ENCODE assay signal across 11 cellular contexts in genomic region chr6:10531513-10531912, GRCh38. TPM values are rescaled to one million over a fixed set of nuclear protein-coding genes. Genes with fewer than 3 reads are reported as not detected.
A peak's percentile ranks its signal among the peaks of the same experiment; 100 is the strongest.
DNase-seq lines count a peak whose midpoint lies in the region; ATAC-seq, FAIRE-seq and TF ChIP-seq lines count a peak whose summit lies in the region.
"Had no signal": no experiment of that assay in that cellular context is flagged by ENCODE, and none has a peak within 500 bp of the region (broad histone marks: within the 10 kb centered on the region; RNA-seq: fewer than 3 reads in every experiment).

No MANE protein-coding gene starts in this region.

- H3K4me2 ChIP-seq in MM.1S (ENCODE audit: low read depth, low read length) = peak overlapping the region; percentile 27; the same call in 1 of the 2 replicates

- H3K36me3 Mint-ChIP-seq in T-helper 2 cell treated with Interferon-gamma antibody and Interleukin-4, amounts not matched to agents 5 μg/mL and 100 μg/mL, for 36 hours (ENCODE audit: low read depth) = peaks cover 14% of the 10 kb centered on the region
- H3K36me3 Mint-ChIP-seq in activated naive CD8-positive, alpha-beta T cell treated with anti-CD3 and anti-CD28 coated beads, Interleukin-2, amount 50 U/mL, for 24 hours (ENCODE audit: low read depth) = no peaks in the 10 kb centered on the region

- no peaks in the 10 kb centered on the region for H3K27me3 Mint-ChIP-seq in T-helper 2 cell treated with Interferon-gamma antibody and Interleukin-4, amounts not matched to agents 5 μg/mL and 100 μg/mL, for 36 hours (ENCODE audit: low read depth)
- no peaks in the 10 kb centered on the region for H3K27me3 Mint-ChIP-seq in activated naive CD8-positive, alpha-beta T cell treated with anti-CD3 and anti-CD28 coated beads, Interleukin-2, amount 50 U/mL, for 24 hours

- peak overlapping the region; percentile 71 for H3K4me3 Mint-ChIP-seq in T-helper 2 cell treated with Interferon-gamma antibody and Interleukin-4, amounts not matched to agents 5 μg/mL and 100 μg/mL, for 36 hours
- peak overlapping the region; percentile 67 for H3K4me3 Mint-ChIP-seq in activated naive CD8-positive, alpha-beta T cell treated with anti-CD3 and anti-CD28 coated beads, Interleukin-2, amount 50 U/mL, for 24 hours

- TF ChIP-seq POLR2A in spleen (IDR thresholded peaks at IDR 0.05) = no peak

- no peaks in the 10 kb centered on the region for H3K9me3 Mint-ChIP-seq in T-helper 2 cell treated with Interferon-gamma antibody and Interleukin-4, amounts not matched to agents 5 μg/mL and 100 μg/mL, for 36 hours
- H3K9me3 Mint-ChIP-seq in activated naive CD8-positive, alpha-beta T cell treated with anti-CD3 and anti-CD28 coated beads, Interleukin-2, amount 50 U/mL, for 24 hours = no peaks in the 10 kb centered on the region

- ATAC-seq in activated naive CD8-positive, alpha-beta T cell treated with anti-CD3 and anti-CD28 coated beads, Interleukin-2, amount 50 U/mL, for 24 hours = no peak
- no peak for ATAC-seq in HG03039 (IDR thresholded peaks at IDR 0.05; ENCODE audit: unreplicated experiment)
- no peak for ATAC-seq in GM21367 (IDR thresholded peaks at IDR 0.05; ENCODE audit: unreplicated experiment)

- intact Hi-C loops in spleen (cut with DNase I; ENCODE audit: low total_unique reads) = no loop called here

- H3K9ac ChIP-seq in MM.1S (ENCODE audit: low read length) = no peak overlapping the region

- peaks cover 30% of the 10 kb centered on the region for H3K4me1 Mint-ChIP-seq in T-helper 2 cell treated with Interferon-gamma antibody and Interleukin-4, amounts not matched to agents 5 μg/mL and 100 μg/mL, for 36 hours (ENCODE audit: low read depth)
- peaks cover 68% of the 10 kb centered on the region for H3K4me1 Mint-ChIP-seq in activated naive CD8-positive, alpha-beta T cell treated with anti-CD3 and anti-CD28 coated beads, Interleukin-2, amount 50 U/mL, for 24 hours

- no peak for FAIRE-seq in frontal cortex (lab: Jason Lieb, UNC)
- FAIRE-seq: bronchial epithelial cell had no signal

- no peak overlapping the region for H2AFZ ChIP-seq in MM.1S (ENCODE audit: low read length)

- no peak overlapping the region for H3K27ac ChIP-seq in MM.1S (ENCODE audit: low read length)
- peak overlapping the region in 3 of 8 donors; percentile 21 to 55 (median 53) for H3K27ac ChIP-seq in spleen

- no peaks in the 10 kb centered on the region for H4K20me1 ChIP-seq in MM.1S (ENCODE audit: insufficient read depth, low read length)

- H3K4me3 ChIP-seq in MM.1S (ENCODE audit: low read length) (no peak overlapping the region), spleen (peak overlapping the region in 6 of 8 donors; percentile 4 to 73 (median 6))

- H3K79me2 ChIP-seq in MM.1S (ENCODE audit: low read length) = no peaks in the 10 kb centered on the region

- H3K9me2 ChIP-seq in MM.1S (replicated peaks; ENCODE audit: insufficient read depth, low read length) = no peaks in the 10 kb centered on the region

- H3K27ac Mint-ChIP-seq in T-helper 2 cell treated with Interferon-gamma antibody and Interleukin-4, amounts not matched to agents 5 μg/mL and 100 μg/mL, for 36 hours = no peak overlapping the region
- peak overlapping the region; percentile 33 for H3K27ac Mint-ChIP-seq in activated naive CD8-positive, alpha-beta T cell treated with anti-CD3 and anti-CD28 coated beads, Interleukin-2, amount 50 U/mL, for 24 hours

- TF ChIP-seq CTCF in MM.1S (IDR thresholded peaks at IDR 0.05; ENCODE audit: low read length) (no peak), spleen (IDR thresholded peaks at IDR 0.05 in 8 of 11, conservative IDR thresholded peaks at IDR 0.05 in 3 of 11) (no peak)

- no peak for DNase-seq in T-helper 2 cell treated with Interferon-gamma antibody and Interleukin-4, amounts not matched to agents 5 μg/mL and 100 μg/mL, for 36 hours (ENCODE audit: low spot score)
- no peak for DNase-seq in T-helper 2 cell
- DNase-seq in MM.1S = no peak
- DNase-seq in activated naive CD8-positive, alpha-beta T cell treated with anti-CD3 and anti-CD28 coated beads, Interleukin-2, amount 50 U/mL, for 24 hours = no peak
- no peak for DNase-seq in spleen
- DNase-seq in frontal cortex (ENCODE audit: low spot score in 2 of 2) = no peak
- DNase-seq: hypothalamus, NCI-H1105 treated with DMSO at 0.1 percent for 48 hours had no signal

- H3K36me3 ChIP-seq in MM.1S (replicated peaks; ENCODE audit: insufficient read depth, low read length) (no peaks in the 10 kb centered on the region), spleen (no peaks in the 10 kb centered on the region)

- H3K4me1 ChIP-seq in MM.1S (ENCODE audit: low read length) (peaks cover 12% of the 10 kb centered on the region; the same call in 1 of the 2 replicates), spleen (peaks cover 32 to 93% (median 83%) of the 10 kb centered on the region in 6 donors)

- H3K27me3 ChIP-seq in MM.1S (replicated peaks; ENCODE audit: insufficient read depth, low read length) (no peaks in the 10 kb centered on the region), spleen (replicated peaks in 1 of 7) (no peaks in the 10 kb centered on the region)

- no peaks in the 10 kb centered on the region for H3K9me3 ChIP-seq in MM.1S (replicated peaks; ENCODE audit: insufficient read depth, low read length)
- H3K9me3 ChIP-seq in spleen = no peaks in the 10 kb centered on the region

- 13 to 27% (median 16%) methylated on average over 1 of the region's 1 CpG for WGBS in spleen, 5 donors

- no peaks in the 10 kb centered on the region for H3F3A ChIP-seq in MM.1S (ENCODE audit: insufficient read depth, low read length)

RNA-seq across cellular contexts. Expression of gene GCNT2, which starts 10.4 kb away (rescaled TPM):
- 10 to 100 TPM in 6 of 7 donors, 1 to 10 TPM in 1; 9.8 to 27.2 (median 13.8) TPM for total RNA-seq in spleen
- 1 to 10 TPM; 1.8 to 3.0 (median 2.4) TPM for polyA plus RNA-seq in spleen
- 19.2 TPM for total RNA-seq in frontal cortex
